Comparison of ENCODE assay signal across 13 cellular contexts in the genomic region with DNA sequence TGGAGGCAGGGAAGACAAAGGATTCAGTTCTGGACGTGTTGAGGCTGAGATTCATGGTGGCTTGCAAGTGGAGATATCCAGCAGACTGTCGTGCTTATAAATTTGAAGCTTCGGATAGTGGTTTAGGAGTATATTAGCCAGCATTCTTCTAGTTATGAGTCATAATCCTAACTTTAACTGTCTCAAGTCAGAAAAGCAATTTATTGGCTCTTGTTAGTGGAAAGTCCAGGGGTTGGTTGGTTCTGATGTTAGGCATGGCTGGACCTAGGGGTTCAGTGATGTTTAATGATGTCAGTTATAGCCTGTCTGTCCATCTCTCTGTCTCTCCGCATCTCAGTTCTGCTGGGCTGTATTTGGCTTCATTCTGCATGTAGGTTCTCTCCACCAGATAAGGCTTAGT.
A peak's percentile ranks its signal among the peaks of the same experiment; 100 is the strongest.
DNase-seq lines count a peak whose midpoint lies in the region; ATAC-seq, FAIRE-seq and TF ChIP-seq lines count a peak whose summit lies in the region.
"Had no signal": no experiment of that assay in that cellular context is flagged by ENCODE, and none has a peak within 500 bp of the region (broad histone marks: within the 10 kb centered on the region; RNA-seq: fewer than 3 reads in every experiment).

No MANE protein-coding gene starts in this region.

- TF ChIP-seq EP300 in GM12878 (IDR thresholded peaks at IDR 0.05; ENCODE audit: borderline replicate concordance in 1 of 2, control insufficient read depth in 1 of 2, low read depth in 2 of 2, low read length in 2 of 2), result 0 out of 4 replicates have a peak, but pooled peaks of 1 of the 2 experiments have one; percentile 39

- SMC1A ChIA-PET in GM12878 (lab: Charles Lee; ENCODE audit: uncharacterized antibody, unreplicated experiment), result interaction anchor here (0.7 to 4.9 kb wide), 20 partner anchors 8 to 145 kb away, joined by 3 to 37 read pairs (median 5); no protein-coding TSS in a partner anchor

- H2AFZ ChIP-seq in GM12878 (ENCODE audit: control insufficient read depth, low read depth, low read length), result no peak overlapping the region

- no peaks in the 10 kb centered on the region for H3K4me1 Mint-ChIP-seq in activated CD4-positive, alpha-beta T cell treated with anti-CD3 and anti-CD28 coated beads, Interleukin-2, amount 10 ng/mL, durations not matched to agents 7 days and 5 days
- H3K4me1 Mint-ChIP-seq in type B pancreatic cell (ENCODE audit: unreplicated experiment), result peaks cover 5% of the 10 kb centered on the region
- H3K4me1 Mint-ChIP-seq: CD4-positive, CD25-positive, alpha-beta regulatory T cell had no signal

- BruUV-seq in GM12878 (replicated peaks; lab: Mats Ljungman, UMichigan), result no TSS peak

- H3K27ac ChIP-seq in GM12878 (ENCODE audit: control insufficient read depth, insufficient read depth) (no peak overlapping the region), body of pancreas (no peak overlapping the region)
- H3K27ac ChIP-seq: spleen had no signal

- TF ChIP-seq CTCF in GM12878 (IDR thresholded peaks at IDR 0.05 in 2 of 3, conservative IDR thresholded peaks at IDR 0.05 in 1 of 3; ENCODE audit: control insufficient read depth in 2 of 3, extremely low read depth in 1 of 3, insufficient read depth in 1 of 3, low read depth in 3 of 3, low read length in 3 of 3), result no peak
- no peak for TF ChIP-seq CTCF in body of pancreas (IDR thresholded peaks at IDR 0.05)
- no peak for TF ChIP-seq CTCF in type B pancreatic cell (conservative IDR thresholded peaks at IDR 0.05)

- CTCF ChIA-PET in GM12878 (lab: Yijun Ruan, JAX), result interaction anchor here (0.6 to 3.6 kb wide), 10 partner anchors 11 to 222 kb away, joined by 3 to 20 read pairs (median 5); no protein-coding TSS in a partner anchor
- CTCF ChIA-PET in activated CD4-positive, alpha-beta T cell treated with anti-CD3 and anti-CD28 coated beads, Interleukin-2, amount 10 ng/mL, durations not matched to agents 7 days and 5 days (lab: Charles Lee), result no interaction called here

- H3K9ac ChIP-seq in GM12878 (ENCODE audit: control insufficient read depth, insufficient read depth, low read length), result no peak overlapping the region

- no peaks in the 10 kb centered on the region for H3K36me3 Mint-ChIP-seq in activated CD4-positive, alpha-beta T cell treated with anti-CD3 and anti-CD28 coated beads, Interleukin-2, amount 10 ng/mL, durations not matched to agents 7 days and 5 days (ENCODE audit: low read depth)
- no peaks in the 10 kb centered on the region for H3K36me3 Mint-ChIP-seq in type B pancreatic cell
- H3K36me3 Mint-ChIP-seq: CD4-positive, CD25-positive, alpha-beta regulatory T cell had no signal

- RAD21 ChIA-PET in GM12878 (lab: Charles Lee; ENCODE audit: unreplicated experiment), result interaction anchor here (0.8 to 4.1 kb wide), 15 partner anchors 8 to 177 kb away, joined by 3 to 21 read pairs (median 4); no protein-coding TSS in a partner anchor

- ATAC-seq in HG02798 (IDR thresholded peaks at IDR 0.05; ENCODE audit: poor library complexity, unreplicated experiment), result peak; percentile 41
- peak; percentile 76 for ATAC-seq in GM12878
- no peak for ATAC-seq in body of pancreas

- no peaks in the 10 kb centered on the region for H3K79me2 ChIP-seq in GM12878 (ENCODE audit: control insufficient read depth, insufficient read depth, low read length)

- TF ChIP-seq POLR2A in GM12878 (IDR thresholded peaks at IDR 0.05; ENCODE audit: low read depth, low read length), result no peak
- TF ChIP-seq POLR2A in body of pancreas (IDR thresholded peaks at IDR 0.05), result no peak

- H3K27me3 Mint-ChIP-seq in activated CD4-positive, alpha-beta T cell treated with anti-CD3 and anti-CD28 coated beads, Interleukin-2, amount 10 ng/mL, durations not matched to agents 7 days and 5 days, result peaks cover 32% of the 10 kb centered on the region
- peaks cover 58% of the 10 kb centered on the region for H3K27me3 Mint-ChIP-seq in type B pancreatic cell

- in situ Hi-C loops in GM12878 (cut with MboI), result no loop called here

- WGBS in GM12878 (ENCODE audit: insufficient coverage, insufficient replicate concordance, low lambda C conversion rate, missing lambda C conversion rate), result 11% methylated on average over 4 of the region's 4 CpGs
- WGBS in body of pancreas, 2 donors, result 45 to 61% methylated on average over 4 of the region's 4 CpGs

- H3K4me3 ChIP-seq in GM12878, result no peak overlapping the region
- H3K4me3 ChIP-seq in body of pancreas, result no peak overlapping the region
- H3K4me3 ChIP-seq: spleen had no signal

- H3K9me3 Mint-ChIP-seq in activated CD4-positive, alpha-beta T cell treated with anti-CD3 and anti-CD28 coated beads, Interleukin-2, amount 10 ng/mL, durations not matched to agents 7 days and 5 days, result no peaks in the 10 kb centered on the region
- H3K9me3 Mint-ChIP-seq in type B pancreatic cell, result no peaks in the 10 kb centered on the region
- H3K9me3 Mint-ChIP-seq: CD4-positive, CD25-positive, alpha-beta regulatory T cell had no signal

- POLR2A ChIA-PET in GM12878 (lab: Charles Lee), result interaction anchor here (1.8 to 2.2 kb wide), 5 partner anchors 9 to 27 kb away, joined by 4 to 8 read pairs (median 6); no protein-coding TSS in a partner anchor
- POLR2A ChIA-PET in activated CD4-positive, alpha-beta T cell treated with anti-CD3 and anti-CD28 coated beads, Interleukin-2, amount 10 ng/mL, durations not matched to agents 7 days and 5 days (lab: Charles Lee), result no interaction called here

- H4K20me1 ChIP-seq in GM12878 (ENCODE audit: control insufficient read depth, insufficient read depth), result no peaks in the 10 kb centered on the region

- H3K9me3 ChIP-seq in GM12878 (replicated peaks; ENCODE audit: control insufficient read depth, insufficient read depth, low read length) (no peaks in the 10 kb centered on the region), body of pancreas (no peaks in the 10 kb centered on the region)
- H3K9me3 ChIP-seq: spleen had no signal

- H3K4me1 ChIP-seq in GM12878 (ENCODE audit: control insufficient read depth, insufficient read depth, low read length), result no peaks in the 10 kb centered on the region
- peaks cover 2% of the 10 kb centered on the region for H3K4me1 ChIP-seq in body of pancreas

- no peak for TF ChIP-seq RAD21 in GM12878 (IDR thresholded peaks at IDR 0.05; ENCODE audit: insufficient read depth, low read depth, low read length)

- no peak overlapping the region for H3K4me3 Mint-ChIP-seq in activated CD4-positive, alpha-beta T cell treated with anti-CD3 and anti-CD28 coated beads, Interleukin-2, amount 10 ng/mL, durations not matched to agents 7 days and 5 days
- H3K4me3 Mint-ChIP-seq in type B pancreatic cell, result no peak overlapping the region
- H3K4me3 Mint-ChIP-seq: CD4-positive, CD25-positive, alpha-beta regulatory T cell had no signal

- no peak for FAIRE-seq in GM12878 (lab: Jason Lieb, UNC)
- FAIRE-seq: TTC549 had no signal

- peak; percentile 79 for DNase-seq in AG08395 (ENCODE audit: low spot score)
- DNase-seq in GM12878 (ENCODE audit: low read depth, low spot score), result no peak
- peak; percentile 85 for DNase-seq in kidney tubule cell (ENCODE audit: low spot score)
- DNase-seq in activated CD4-positive, alpha-beta T cell treated with anti-CD3 and anti-CD28 coated beads, Interleukin-2, amount 10 ng/mL, durations not matched to agents 7 days and 5 days, result no peak
- no peak for DNase-seq in body of pancreas
- no peak for DNase-seq in HUDEP-2 (lab: John Stamatoyannopoulos, UW; ENCODE audit: unreplicated experiment in 76 of 76)
- no peak for DNase-seq in type B pancreatic cell (ENCODE audit: extremely low spot score, unreplicated experiment)
- DNase-seq: CD4-positive, CD25-positive, alpha-beta regulatory T cell; cerebellar nuclear complex; NCI-H1930; spleen had no signal

- H3K4me2 ChIP-seq in GM12878 (ENCODE audit: control insufficient read depth, insufficient read depth), result no peak overlapping the region

- H3K27me3 ChIP-seq in GM12878 (replicated peaks in 1 of 2; ENCODE audit: control insufficient read depth in 2 of 2, insufficient read depth in 2 of 2, low read length in 1 of 2) (peaks cover 0 to 1% of the 10 kb centered on the region in 2 experiments; a peak in 1 of 4 replicates), body of pancreas (no peaks in the 10 kb centered on the region)

- H3K36me3 ChIP-seq in GM12878 (ENCODE audit: control insufficient read depth in 2 of 2, insufficient read depth in 2 of 2, low read length in 1 of 2) (no peaks in the 10 kb centered on the region), body of pancreas (replicated peaks in 1 of 2; ENCODE audit: insufficient read depth in 1 of 2, low read depth in 2 of 2) (no peaks in the 10 kb centered on the region)
- H3K36me3 ChIP-seq: spleen had no signal

- intact Hi-C loops in GM12878 (cut with micrococcal nuclease; ENCODE audit: unreplicated experiment) (no loop called here), body of pancreas (cut with DNase I) (no loop called here)

- no peak overlapping the region for H3K27ac Mint-ChIP-seq in activated CD4-positive, alpha-beta T cell treated with anti-CD3 and anti-CD28 coated beads, Interleukin-2, amount 10 ng/mL, durations not matched to agents 7 days and 5 days
- no peak overlapping the region for H3K27ac Mint-ChIP-seq in type B pancreatic cell

TF ChIP-seq in GM12878, 131 proteins besides CTCF, POLR2A, EP300 and RAD21 (continues in another document):
- 0 out of 2 replicates have a peak, but pooled peaks have one; percentile 25 for TF ChIP-seq NR2F1 (conservative IDR thresholded peaks at IDR 0.05)
- TF ChIP-seq JUNB (IDR thresholded peaks at IDR 0.05), result peak; percentile 76

Comparison
In these comparisons a context has a peak if more than half of its experiments do, and no peak if none do; other contexts are left out.
1. DNase-seq: peak in AG08395 (single experiment) and kidney tubule cell (single experiment); none in GM12878 (single experiment), activated CD4-positive, alpha-beta T cell treated with anti-CD3 and anti-CD28 coated beads, Interleukin-2, amount 10 ng/mL, durations not matched to agents 7 days and 5 days (single experiment), body of pancreas (0 of 4), HUDEP-2 (0 of 76) and type B pancreatic cell (single experiment).